In genomic region chr6:27145731-27146455, GRCh38 we compare ENCODE assay signal across 1 cellular context.
A peak's percentile ranks its signal among the peaks of the same experiment; 100 is the strongest.
TF ChIP-seq lines count a peak whose summit lies in the region.

No MANE protein-coding gene starts in this region.

TF ChIP-seq in HEK293, 187 proteins besides CTCF, POLR2A, EP300 and RAD21 (continued from another document and continues in another):
- TF ChIP-seq PRDM2 (tag by site-specific recombination; IDR thresholded peaks at IDR 0.05; ENCODE audit: borderline replicate concordance) (no peak), GFI1B (tag by site-specific recombination; IDR thresholded peaks at IDR 0.05) (no peak), ZNF571 (tag by site-specific recombination; IDR thresholded peaks at IDR 0.05) (no peak), ZNF776 (tag by site-specific recombination; IDR thresholded peaks at IDR 0.05; ENCODE audit: borderline replicate concordance) (no peak), ZXDB (tag by site-specific recombination; IDR thresholded peaks at IDR 0.05) (peak; percentile 79; the same call in 1 of the 2 replicates), SP7 (tag by site-specific recombination; IDR thresholded peaks at IDR 0.05) (peak; percentile 52), ZNF37A (tag by site-specific recombination; IDR thresholded peaks at IDR 0.05) (no peak), ZNF555 (tag by site-specific recombination; conservative IDR thresholded peaks at IDR 0.05) (no peak), ZNF426 (tag by site-specific recombination; IDR thresholded peaks at IDR 0.05) (no peak), ZNF23 (tag by site-specific recombination; IDR thresholded peaks at IDR 0.05; ENCODE audit: borderline replicate concordance) (no peak), ATF2 (tag by site-specific recombination; IDR thresholded peaks at IDR 0.05; ENCODE audit: low read depth) (no peak), ZBTB7A (tag by site-specific recombination; IDR thresholded peaks at IDR 0.05; ENCODE audit: low read depth) (no peak), ZNF140 (tag by site-specific recombination; IDR thresholded peaks at IDR 0.05) (no peak), GLI2 (tag by site-specific recombination; IDR thresholded peaks at IDR 0.05; ENCODE audit: borderline replicate concordance, low read depth) (no peak), ZNF362 (tag by site-specific recombination; IDR thresholded peaks at IDR 0.05) (no peak), ZNF629 (tag by site-specific recombination; IDR thresholded peaks at IDR 0.05) (peak; percentile 88), ZBTB8A (tag by site-specific recombination; IDR thresholded peaks at IDR 0.05) (peak; percentile 48; the same call in 1 of the 2 replicates), PRDM10 (tag by site-specific recombination; IDR thresholded peaks at IDR 0.05) (peak; percentile 44), TCF7L2 (IDR thresholded peaks at IDR 0.05; ENCODE audit: borderline replicate concordance, low read depth, low read length) (no peak), REPIN1 (tag by site-specific recombination; IDR thresholded peaks at IDR 0.05; ENCODE audit: low read depth) (no peak), ZNF664 (tag by site-specific recombination; IDR thresholded peaks at IDR 0.05) (peak; percentile 56; the same call in 1 of the 2 replicates), BCL11B (tag by site-specific recombination; IDR thresholded peaks at IDR 0.05; ENCODE audit: low read depth) (no peak), ZNF324 (tag by site-specific recombination; IDR thresholded peaks at IDR 0.05) (no peak), ZNF266 (tag by site-specific recombination; IDR thresholded peaks at IDR 0.05; ENCODE audit: low read depth) (no peak), ZNF792 (tag by site-specific recombination; IDR thresholded peaks at IDR 0.05) (no peak), SCRT1 (tag by site-specific recombination; IDR thresholded peaks at IDR 0.05; ENCODE audit: borderline replicate concordance) (peak; percentile 82; the same call in 1 of the 2 replicates), ZNF501 (tag by site-specific recombination; IDR thresholded peaks at IDR 0.05) (no peak; the same call in 1 of the 2 replicates)
- TF ChIP-seq, protein P1, sequence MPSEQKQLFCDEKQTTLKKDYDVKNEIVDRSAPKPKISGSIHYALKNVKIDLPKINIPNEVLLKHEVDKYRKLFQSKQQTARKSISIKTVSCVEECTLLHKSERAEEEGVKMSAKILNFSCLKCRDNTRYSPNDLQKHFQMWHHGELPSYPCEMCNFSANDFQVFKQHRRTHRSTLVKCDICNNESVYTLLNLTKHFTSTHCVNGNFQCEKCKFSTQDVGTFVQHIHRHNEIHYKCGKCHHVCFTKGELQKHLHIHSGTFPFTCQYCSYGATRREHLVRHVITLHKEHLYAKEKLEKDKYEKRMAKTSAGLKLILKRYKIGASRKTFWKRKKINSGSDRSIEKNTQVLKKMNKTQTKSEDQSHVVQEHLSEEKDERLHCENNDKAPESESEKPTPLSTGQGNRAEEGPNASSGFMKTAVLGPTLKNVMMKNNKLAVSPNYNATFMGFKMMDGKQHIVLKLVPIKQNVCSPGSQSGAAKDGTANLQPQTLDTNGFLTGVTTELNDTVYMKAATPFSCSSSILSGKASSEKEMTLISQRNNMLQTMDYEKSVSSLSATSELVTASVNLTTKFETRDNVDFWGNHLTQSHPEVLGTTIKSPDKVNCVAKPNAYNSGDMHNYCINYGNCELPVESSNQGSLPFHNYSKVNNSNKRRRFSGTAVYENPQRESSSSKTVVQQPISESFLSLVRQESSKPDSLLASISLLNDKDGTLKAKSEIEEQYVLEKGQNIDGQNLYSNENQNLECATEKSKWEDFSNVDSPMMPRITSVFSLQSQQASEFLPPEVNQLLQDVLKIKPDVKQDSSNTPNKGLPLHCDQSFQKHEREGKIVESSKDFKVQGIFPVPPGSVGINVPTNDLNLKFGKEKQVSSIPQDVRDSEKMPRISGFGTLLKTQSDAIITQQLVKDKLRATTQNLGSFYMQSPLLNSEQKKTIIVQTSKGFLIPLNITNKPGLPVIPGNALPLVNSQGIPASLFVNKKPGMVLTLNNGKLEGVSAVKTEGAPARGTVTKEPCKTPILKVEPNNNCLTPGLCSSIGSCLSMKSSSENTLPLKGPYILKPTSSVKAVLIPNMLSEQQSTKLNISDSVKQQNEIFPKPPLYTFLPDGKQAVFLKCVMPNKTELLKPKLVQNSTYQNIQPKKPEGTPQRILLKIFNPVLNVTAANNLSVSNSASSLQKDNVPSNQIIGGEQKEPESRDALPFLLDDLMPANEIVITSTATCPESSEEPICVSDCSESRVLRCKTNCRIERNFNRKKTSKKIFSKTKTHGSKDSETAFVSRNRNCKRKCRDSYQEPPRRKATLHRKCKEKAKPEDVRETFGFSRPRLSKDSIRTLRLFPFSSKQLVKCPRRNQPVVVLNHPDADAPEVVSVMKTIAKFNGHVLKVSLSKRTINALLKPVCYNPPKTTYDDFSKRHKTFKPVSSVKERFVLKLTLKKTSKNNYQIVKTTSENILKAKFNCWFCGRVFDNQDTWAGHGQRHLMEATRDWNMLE (tag by site-specific recombination; conservative IDR thresholded peaks at IDR 0.05; ENCODE audit: low read depth) = peak; percentile 72
- TF ChIP-seq, protein P2, sequence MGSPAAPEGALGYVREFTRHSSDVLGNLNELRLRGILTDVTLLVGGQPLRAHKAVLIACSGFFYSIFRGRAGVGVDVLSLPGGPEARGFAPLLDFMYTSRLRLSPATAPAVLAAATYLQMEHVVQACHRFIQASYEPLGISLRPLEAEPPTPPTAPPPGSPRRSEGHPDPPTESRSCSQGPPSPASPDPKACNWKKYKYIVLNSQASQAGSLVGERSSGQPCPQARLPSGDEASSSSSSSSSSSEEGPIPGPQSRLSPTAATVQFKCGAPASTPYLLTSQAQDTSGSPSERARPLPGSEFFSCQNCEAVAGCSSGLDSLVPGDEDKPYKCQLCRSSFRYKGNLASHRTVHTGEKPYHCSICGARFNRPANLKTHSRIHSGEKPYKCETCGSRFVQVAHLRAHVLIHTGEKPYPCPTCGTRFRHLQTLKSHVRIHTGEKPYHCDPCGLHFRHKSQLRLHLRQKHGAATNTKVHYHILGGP (tag by site-specific recombination; IDR thresholded peaks at IDR 0.05) = no peak
- TF ChIP-seq, protein P3, sequence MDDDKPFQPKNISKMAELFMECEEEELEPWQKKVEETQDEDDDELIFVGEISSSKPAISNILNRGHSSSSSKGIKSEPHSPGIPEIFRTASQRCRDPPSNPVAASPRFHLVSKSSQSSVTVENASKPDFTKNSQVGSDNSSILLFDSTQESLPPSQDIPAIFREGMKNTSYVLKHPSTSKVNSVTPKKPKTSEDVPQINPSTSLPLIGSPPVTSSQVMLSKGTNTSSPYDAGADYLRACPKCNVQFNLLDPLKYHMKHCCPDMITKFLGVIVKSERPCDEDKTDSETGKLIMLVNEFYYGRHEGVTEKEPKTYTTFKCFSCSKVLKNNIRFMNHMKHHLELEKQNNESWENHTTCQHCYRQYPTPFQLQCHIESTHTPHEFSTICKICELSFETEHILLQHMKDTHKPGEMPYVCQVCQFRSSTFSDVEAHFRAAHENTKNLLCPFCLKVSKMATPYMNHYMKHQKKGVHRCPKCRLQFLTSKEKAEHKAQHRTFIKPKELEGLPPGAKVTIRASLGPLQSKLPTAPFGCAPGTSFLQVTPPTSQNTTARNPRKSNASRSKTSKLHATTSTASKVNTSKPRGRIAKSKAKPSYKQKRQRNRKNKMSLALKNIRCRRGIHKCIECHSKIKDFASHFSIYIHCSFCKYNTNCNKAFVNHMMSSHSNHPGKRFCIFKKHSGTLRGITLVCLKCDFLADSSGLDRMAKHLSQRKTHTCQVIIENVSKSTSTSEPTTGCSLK (tag by site-specific recombination; IDR thresholded peaks at IDR 0.05) = no peak
